Comparison of ENCODE assay signal across 1 cellular context in genomic region chr6:44829811-44830210, GRCh38.
TF ChIP-seq lines count a peak whose summit lies in the region.

No MANE protein-coding gene starts in this region.

TF ChIP-seq in GM23338, 12 proteins besides CTCF, POLR2A, EP300 and RAD21 (continued from another document):
- TF ChIP-seq ZNF462 (CRISPR knock-in tag; IDR thresholded peaks at IDR 0.05), result no peak
